Comparison of ENCODE assay signal across 11 cellular contexts in the genomic region with DNA sequence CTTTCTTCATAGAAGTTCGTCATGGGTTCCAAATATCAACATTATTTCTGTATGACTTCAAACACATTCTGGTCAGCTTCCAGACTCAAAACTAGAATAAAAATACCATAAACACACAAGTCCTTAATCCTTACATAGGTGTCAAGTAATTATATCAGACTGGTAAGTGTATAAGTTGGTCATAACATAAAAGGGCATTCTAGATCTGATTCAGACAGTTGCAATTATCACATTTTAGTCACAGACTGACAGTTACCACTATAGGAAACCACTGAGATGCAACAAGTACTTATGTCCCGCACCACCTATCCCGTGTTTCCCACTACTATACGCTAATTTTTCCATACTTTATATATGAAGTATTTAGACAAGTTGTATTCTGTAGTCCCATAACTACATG. TPM values are rescaled to one million over a fixed set of nuclear protein-coding genes. Genes with fewer than 3 reads are reported as not detected.
"Had no signal": no experiment of that assay in that cellular context is flagged by ENCODE, and none has a peak within 500 bp of the region (broad histone marks: within the 10 kb centered on the region; RNA-seq: fewer than 3 reads in every experiment).

No MANE protein-coding gene starts in this region.

RNA-seq across cellular contexts. Expression of gene CD8B2, which starts 9.5 kb away (rescaled TPM):
- total RNA-seq: occipital lobe, osteoblast, posterior vena cava, pulmonary artery endothelial cell, right atrium auricular region, sciatic nerve, transverse colon, upper lobe of right lung had no signal
- polyA plus RNA-seq: naive thymus-derived CD4-positive, alpha-beta T cell; neural cell; ovary had no signal
